Comparison of ENCODE assay signal across 12 cellular contexts in genomic region chr1:92411511-92411910, GRCh38.
DNase-seq lines count a peak whose midpoint lies in the region; ATAC-seq and TF ChIP-seq lines count a peak whose summit lies in the region.
"Had no signal": no experiment of that assay in that cellular context is flagged by ENCODE, and none has a peak within 500 bp of the region (broad histone marks: within the 10 kb centered on the region; RNA-seq: fewer than 3 reads in every experiment).

No MANE protein-coding gene starts in this region.

- 82% methylated on average over 1 of the region's 1 CpG for WGBS in smooth muscle cell (ENCODE audit: low lambda C conversion rate)

- H3K36me3 ChIP-seq in RWPE2 (ENCODE audit: low read depth) = no peaks in the 10 kb centered on the region
- H3K36me3 ChIP-seq in smooth muscle cell (ENCODE audit: low read depth) = no peaks in the 10 kb centered on the region
- H3K36me3 ChIP-seq: uterus had no signal

- ATAC-seq in RWPE2 (ENCODE audit: low read depth) = peak; percentile 73
- ATAC-seq in GM21515 (IDR thresholded peaks at IDR 0.05; ENCODE audit: unreplicated experiment) = no peak
- ATAC-seq: A549 had no signal

- H3K79me2 ChIP-seq in smooth muscle cell (ENCODE audit: low read depth) = no peaks in the 10 kb centered on the region

- H3K4me1 ChIP-seq in RWPE2 (ENCODE audit: insufficient read depth, poor library complexity, severe bottlenecking) (no peaks in the 10 kb centered on the region), smooth muscle cell (ENCODE audit: low read depth) (no peaks in the 10 kb centered on the region)
- H3K4me1 ChIP-seq: A549, uterus had no signal

- H3K9me3 ChIP-seq in RWPE2 (ENCODE audit: severe bottlenecking) (no peaks in the 10 kb centered on the region), smooth muscle cell (replicated peaks; ENCODE audit: low read depth) (no peaks in the 10 kb centered on the region)
- H3K9me3 ChIP-seq: A549, uterus had no signal

- peak; percentile 12 for DNase-seq in NCI-H1436 (lab: John Stamatoyannopoulos, UW)
- no peak for DNase-seq in NCI-H1436 treated with DMSO at 0.1 percent for 48 hours (lab: John Stamatoyannopoulos, UW)
- peak; percentile 84 for DNase-seq in GM03348 (ENCODE audit: low spot score)
- DNase-seq in RWPE2 (ENCODE audit: low spot score) = no peak
- DNase-seq in fibroblast of the aortic adventitia (ENCODE audit: low read depth) = peak; percentile 68
- DNase-seq in GM10266 (ENCODE audit: extremely low spot score) = no peak
- no peak for DNase-seq in smooth muscle cell (lab: John Stamatoyannopoulos, UW; ENCODE audit: unreplicated experiment)
- DNase-seq: effector memory CD4-positive, alpha-beta T cell; stimulated activated CD4-positive, alpha-beta T cell treated with anti-CD3 and anti-CD28 coated beads, Interleukin-2, amount 100 ng/mL, for 24 hours; uterus had no signal

- no peaks in the 10 kb centered on the region for H4K20me1 ChIP-seq in smooth muscle cell (ENCODE audit: low read depth)

- H3F3A ChIP-seq in smooth muscle cell (ENCODE audit: low read depth) = no peaks in the 10 kb centered on the region

- no peak overlapping the region for H3K9ac ChIP-seq in smooth muscle cell (ENCODE audit: low read depth)

- H3K4me3 ChIP-seq in RWPE2 (ENCODE audit: severe bottlenecking) (no peak overlapping the region), fibroblast of the aortic adventitia (ENCODE audit: low read depth, low read length) (no peak overlapping the region), smooth muscle cell (no peak overlapping the region)
- H3K4me3 ChIP-seq: A549, uterus had no signal

- TF ChIP-seq CTCF in RWPE2 (IDR thresholded peaks at IDR 0.05; ENCODE audit: poor library complexity, severe bottlenecking) (no peak), fibroblast of the aortic adventitia (IDR thresholded peaks at IDR 0.05; ENCODE audit: insufficient read depth, low read length) (no peak), GM10266 (IDR thresholded peaks at IDR 0.05; ENCODE audit: control insufficient read depth, insufficient read depth, low read depth, missing control alignments) (no peak), smooth muscle cell (IDR thresholded peaks at IDR 0.05; ENCODE audit: borderline replicate concordance, insufficient read depth, poor library complexity, severe bottlenecking) (no peak)

- H3K4me2 ChIP-seq in smooth muscle cell = no peak overlapping the region
- H3K4me2 ChIP-seq: A549 had no signal

- no peak overlapping the region for H3K27ac ChIP-seq in RWPE2 (ENCODE audit: poor library complexity, severe bottlenecking)
- H3K27ac ChIP-seq in smooth muscle cell (ENCODE audit: low read depth) = no peak overlapping the region
- H3K27ac ChIP-seq: A549, uterus had no signal

- no peak overlapping the region for H2AFZ ChIP-seq in smooth muscle cell (ENCODE audit: low read depth)

- H3K27me3 ChIP-seq in RWPE2 (ENCODE audit: insufficient read depth, poor library complexity, severe bottlenecking) (no peaks in the 10 kb centered on the region), smooth muscle cell (ENCODE audit: low read depth) (no peaks in the 10 kb centered on the region)
- H3K27me3 ChIP-seq: uterus had no signal

Comparison
In these comparisons a context has a peak if more than half of its experiments do, and no peak if none do; other contexts are left out.
1. DNase-seq: peak in NCI-H1436 (single experiment), GM03348 (single experiment) and fibroblast of the aortic adventitia (single experiment); none in NCI-H1436 treated with DMSO at 0.1 percent for 48 hours (single experiment), RWPE2 (single experiment), GM10266 (single experiment) and smooth muscle cell (single experiment).